31 cellular contexts compared by ENCODE assay signal in genomic region chr18:51048190-51048589, GRCh38.
"Had no signal": no experiment of that assay in that cellular context is flagged by ENCODE, and none has a peak within 500 bp of the region (broad histone marks: within the 10 kb centered on the region; RNA-seq: fewer than 3 reads in every experiment).

No MANE protein-coding gene starts in this region.

- ATAC-seq: activated CD8-positive, alpha-beta T cell treated with anti-CD3 and anti-CD28 coated beads, Interleukin-2, amount 10 ng/mL, durations not matched to agents 7 days and 5 days; activated T-cell treated with anti-CD3 and anti-CD28 coated beads, Interleukin-2, amount 50 U/mL, for 4 hours; PC-3; SK-N-SH treated with all-trans-retinoic acid at 6 μM for 48 hours; T-cell had no signal

- DNase-seq: activated CD4-positive, alpha-beta T cell treated with anti-CD3 and anti-CD28 coated beads for 1 hour; activated CD4-positive, alpha-beta T cell treated with anti-CD3 and anti-CD28 coated beads for 48 hours; activated CD4-positive, CD25-positive, alpha-beta regulatory T cell; activated CD8-positive, alpha-beta T cell treated with anti-CD3 and anti-CD28 coated beads, Interleukin-2, amount 10 ng/mL, durations not matched to agents 7 days and 5 days; activated effector memory CD4-positive, alpha-beta T cell treated with Interleukin-2 at 50 U/mL for 16 hours; activated naive CD4-positive, alpha-beta T cell treated with anti-CD3 and anti-CD28 coated beads, Interleukin-2, amount 10 ng/mL, durations not matched to agents 7 days and 5 days; activated naive CD8-positive, alpha-beta T cell treated with anti-CD3 and anti-CD28 coated beads, Interleukin-2, amount 10 ng/mL, durations not matched to agents 7 days and 5 days; activated T-cell treated with anti-CD3 and anti-CD28 coated beads, Interleukin-2, amount 50 U/mL, for 4 hours; amygdala; Karpas-422; NCI-H1105; NCI-H1417 treated with DMSO at 0.1 percent for 48 hours; NCI-H187 treated with DMSO at 0.1 percent for 48 hours; NCI-H2081; NCI-H2171 treated with DMSO at 0.1 percent for 48 hours; NCI-H2227 treated with DMSO at 0.1 percent for 48 hours; NCI-H446 treated with DMSO at 0.1 percent for 48 hours; NCI-H524; NK-92 treated with Interleukin-12 subunit alpha and Interleukin-12 subunit beta, amount 100 ng/mL, for 24 hours; PC-3; Peyer's patch; RPMI8226; SHP77 treated with DMSO at 0.1 percent for 48 hours; T-cell; T-helper 2 cell; T-helper 9 cell had no signal

- H3K4me3 Mint-ChIP-seq: activated CD8-positive, alpha-beta T cell treated with anti-CD3 and anti-CD28 coated beads, Interleukin-2, amount 10 ng/mL, durations not matched to agents 7 days and 5 days; activated naive CD4-positive, alpha-beta T cell treated with anti-CD3 and anti-CD28 coated beads, Interleukin-2, amount 10 ng/mL, durations not matched to agents 7 days and 5 days; activated naive CD8-positive, alpha-beta T cell treated with anti-CD3 and anti-CD28 coated beads, Interleukin-2, amount 10 ng/mL, durations not matched to agents 7 days and 5 days; activated T-cell treated with anti-CD3 and anti-CD28 coated beads, Interleukin-2, amount 50 U/mL, for 4 hours; T-cell had no signal

- H3K27ac Mint-ChIP-seq: activated CD8-positive, alpha-beta T cell treated with anti-CD3 and anti-CD28 coated beads, Interleukin-2, amount 10 ng/mL, durations not matched to agents 7 days and 5 days; activated naive CD4-positive, alpha-beta T cell treated with anti-CD3 and anti-CD28 coated beads, Interleukin-2, amount 10 ng/mL, durations not matched to agents 7 days and 5 days; activated naive CD8-positive, alpha-beta T cell treated with anti-CD3 and anti-CD28 coated beads, Interleukin-2, amount 10 ng/mL, durations not matched to agents 7 days and 5 days had no signal

- H3K9me3 Mint-ChIP-seq: activated naive CD4-positive, alpha-beta T cell treated with anti-CD3 and anti-CD28 coated beads, Interleukin-2, amount 10 ng/mL, durations not matched to agents 7 days and 5 days; activated naive CD8-positive, alpha-beta T cell treated with anti-CD3 and anti-CD28 coated beads, Interleukin-2, amount 10 ng/mL, durations not matched to agents 7 days and 5 days; activated T-cell treated with anti-CD3 and anti-CD28 coated beads, Interleukin-2, amount 50 U/mL, for 4 hours; T-cell had no signal

- H3K9me3 ChIP-seq: ascending aorta, Peyer's patch had no signal

- H3K27ac ChIP-seq: ascending aorta, cardiac muscle cell, coronary artery, Peyer's patch, VCaP had no signal

- H3K27me3 ChIP-seq: ascending aorta, cardiac muscle cell, Peyer's patch had no signal

- H3K27me3 Mint-ChIP-seq: activated naive CD4-positive, alpha-beta T cell treated with anti-CD3 and anti-CD28 coated beads, Interleukin-2, amount 10 ng/mL, durations not matched to agents 7 days and 5 days; activated naive CD8-positive, alpha-beta T cell treated with anti-CD3 and anti-CD28 coated beads, Interleukin-2, amount 10 ng/mL, durations not matched to agents 7 days and 5 days; T-cell had no signal
